In genomic region chr10:50347394-50347802, GRCh38 we compare ENCODE assay signal across 10 cellular contexts.
A peak's percentile ranks its signal among the peaks of the same experiment; 100 is the strongest.
DNase-seq lines count a peak whose midpoint lies in the region; ATAC-seq, FAIRE-seq and TF ChIP-seq lines count a peak whose summit lies in the region.
"Had no signal": no experiment of that assay in that cellular context is flagged by ENCODE, and none has a peak within 500 bp of the region (broad histone marks: within the 10 kb centered on the region; RNA-seq: fewer than 3 reads in every experiment).

No MANE protein-coding gene starts in this region.

- ATAC-seq in GM18861 (IDR thresholded peaks at IDR 0.05; ENCODE audit: unreplicated experiment) (peak; percentile 87), GM21529 (IDR thresholded peaks at IDR 0.05; ENCODE audit: unreplicated experiment) (peak; percentile 94), HG03378 (IDR thresholded peaks at IDR 0.05; ENCODE audit: unreplicated experiment) (peak; percentile 96)

- no peak for TF ChIP-seq CTCF in D721Med (IDR thresholded peaks at IDR 0.05; ENCODE audit: insufficient read depth, missing control alignments)

- intact Hi-C loops in posterior cingulate gyrus (cut with DNase I): no loop called here

- FAIRE-seq in D721Med (lab: Jason Lieb, UNC): no peak
- FAIRE-seq: colon had no signal

- DNase-seq in myocyte (ENCODE audit: low read depth): peak; percentile 24
- no peak for DNase-seq in NCI-H2107 treated with DMSO at 0.1 percent for 48 hours (lab: John Stamatoyannopoulos, UW; ENCODE audit: unreplicated experiment)
- no peak for DNase-seq in D721Med (ENCODE audit: insufficient read length, low spot score)
- no peak for DNase-seq in superior temporal gyrus (ENCODE audit: extremely low spot score)
- no peak for DNase-seq in posterior cingulate gyrus
- DNase-seq: activated CD4-positive, alpha-beta memory T cell treated with anti-CD3 and anti-CD28 coated beads, Interleukin-2, amount 10 ng/mL, durations not matched to agents 7 days and 5 days had no signal
